In the genomic region with DNA sequence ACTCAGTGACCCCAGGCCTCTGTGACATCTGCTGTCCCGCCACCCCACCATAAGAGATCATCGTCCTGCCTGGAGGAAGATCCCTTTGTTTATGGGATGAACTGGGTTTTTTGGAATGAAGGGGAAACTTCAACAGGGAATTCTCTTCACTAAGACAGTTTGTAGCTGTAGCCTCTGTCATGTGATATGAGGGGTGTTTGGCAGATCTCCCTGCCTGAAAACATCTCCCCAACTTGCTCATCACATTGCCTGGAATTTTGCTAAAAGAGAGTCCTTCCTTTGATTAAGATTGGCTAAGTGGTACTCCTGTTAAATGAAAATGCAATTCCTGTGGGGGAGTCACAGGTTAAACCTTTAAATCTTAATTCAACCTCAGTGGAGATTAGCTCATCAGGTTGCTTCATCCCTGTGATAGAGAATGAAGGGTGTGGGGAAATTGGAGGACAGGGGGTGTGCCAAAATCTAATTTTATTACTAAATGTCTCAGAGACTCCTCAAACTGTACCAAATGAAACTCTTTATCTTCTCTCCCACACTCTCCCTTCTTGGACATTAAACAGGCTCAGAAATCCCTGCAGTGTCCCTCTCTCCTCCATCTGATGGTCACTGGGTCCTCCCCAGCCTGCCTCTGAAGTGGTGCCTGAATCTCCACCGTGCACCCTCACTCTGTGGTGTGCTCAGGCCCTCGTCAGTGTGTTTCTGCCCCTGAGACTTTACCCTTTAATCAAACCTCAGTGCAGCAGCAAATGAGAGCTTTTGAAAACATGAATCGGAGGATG, we compare ENCODE assay signal across 9 cellular contexts. TPM values are rescaled to one million over a fixed set of nuclear protein-coding genes. Genes with fewer than 3 reads are reported as not detected.
A peak's percentile ranks its signal among the peaks of the same experiment; 100 is the strongest.
DNase-seq lines count a peak whose midpoint lies in the region; ATAC-seq and TF ChIP-seq lines count a peak whose summit lies in the region.
"Had no signal": no experiment of that assay in that cellular context is flagged by ENCODE, and none has a peak within 500 bp of the region (broad histone marks: within the 10 kb centered on the region; RNA-seq: fewer than 3 reads in every experiment).

No MANE protein-coding gene starts in this region.

- H3K4me1 ChIP-seq in CD4-positive, CD25-positive, alpha-beta regulatory T cell (ENCODE audit: control insufficient read depth, insufficient read depth, low read length, poor library complexity, severe bottlenecking) = peaks cover 33% of the 10 kb centered on the region
- peaks cover 29% of the 10 kb centered on the region for H3K4me1 ChIP-seq in IMR-90 (ENCODE audit: control insufficient read depth, insufficient read depth, low read length)
- H3K4me1 ChIP-seq in breast epithelium = no peaks in the 10 kb centered on the region

- no peak overlapping the region for H3K27ac ChIP-seq in CD4-positive, CD25-positive, alpha-beta regulatory T cell (ENCODE audit: insufficient read depth, low read length, poor library complexity, severe bottlenecking)
- H3K27ac ChIP-seq in IMR-90 (ENCODE audit: insufficient read depth, low read length) (peak overlapping the region; percentile 15; the same call in 1 of the 2 replicates), breast epithelium (peak overlapping the region; percentile 69)
- H3K27ac ChIP-seq: C4-2B had no signal

- peaks cover 13 to 54% (median 40%) of the 10 kb centered on the region in 4 donors for H3K4me1 Mint-ChIP-seq in CD4-positive, CD25-positive, alpha-beta regulatory T cell

- CTCF ChIA-PET in IMR-90 (lab: Yijun Ruan, JAX) = interaction anchor here (0.6 to 3.8 kb wide), 19 partner anchors 9 to 261 kb away, joined by 3 to 24 read pairs (median 9); partner anchors contain the start of gene MR1

- no peak overlapping the region for H3K4me2 ChIP-seq in IMR-90 (ENCODE audit: low read depth, low read length)

- H2BK20ac ChIP-seq in IMR-90 (ENCODE audit: low read depth, low read length) = peak overlapping the region; percentile 28; the same call in 1 of the 2 replicates

- DNase-seq in CD4-positive, CD25-positive, alpha-beta regulatory T cell = no peak
- DNase-seq in IMR-90 (no peak), breast epithelium (ENCODE audit: low spot score in 2 of 2) (no peak), omental fat pad (ENCODE audit: low spot score) (no peak), DMS114 treated with DMSO at 0.1 percent for 48 hours (lab: John Stamatoyannopoulos, UW; ENCODE audit: unreplicated experiment) (no peak), HCEC 1CT (no peak)
- DNase-seq in activated T-cell treated with anti-CD3 and anti-CD28 coated beads, Interleukin-2, amount 50 U/mL, for 1 hour = no peak

- TF ChIP-seq CTCF in IMR-90 (conservative IDR thresholded peaks at IDR 0.05; ENCODE audit: low read depth, low read length) (no peak), breast epithelium (IDR thresholded peaks at IDR 0.05) (no peak), omental fat pad (IDR thresholded peaks at IDR 0.05) (no peak)

- no peaks in the 10 kb centered on the region for H4K20me1 ChIP-seq in IMR-90 (ENCODE audit: insufficient read depth, low read length)

- no peak overlapping the region for H3K9ac ChIP-seq in IMR-90 (ENCODE audit: low read depth, low read length)

- no CpG with 5 or more reads among the region's 5 CpGs for WGBS in IMR-90 (ENCODE audit: extremely low coverage in 2 of 2, insufficient read length in 1 of 2), 2 experiments

- no TSS peak for BruUV-seq in IMR-90 (replicated peaks; lab: Mats Ljungman, UMichigan)

- H3K23ac ChIP-seq in IMR-90 (ENCODE audit: low read depth, low read length) = no peak overlapping the region

- H4K8ac ChIP-seq in IMR-90 (ENCODE audit: low read depth in 2 of 2, low read length in 2 of 2) = no peak overlapping the region

- no peak for ATAC-seq in CD4-positive, CD25-positive, alpha-beta regulatory T cell (ENCODE audit: low read depth in 2 of 2)
- ATAC-seq in IMR-90 (ENCODE audit: low read depth) (no peak), omental fat pad (ENCODE audit: low FRiP score) (peak; percentile 46), HG02852 (IDR thresholded peaks at IDR 0.05; ENCODE audit: unreplicated experiment) (no peak)

- H3K27ac Mint-ChIP-seq in CD4-positive, CD25-positive, alpha-beta regulatory T cell = peak overlapping the region in 2 of 3 donors; percentile 33 to 91

- in situ Hi-C loops in IMR-90 (cut with MboI; ENCODE audit: low sequenced_read_pairs) = loop anchor here (5.0 to 10.0 kb wide), 3 partner anchors 106 to 508 kb away; partner anchors contain the start of gene XPR1

- H4K5ac ChIP-seq in IMR-90 (ENCODE audit: low read depth, low read length) = no peak overlapping the region

- H3K4ac ChIP-seq in IMR-90 (ENCODE audit: low read depth, low read length) = no peak overlapping the region

- H2BK120ac ChIP-seq in IMR-90 (ENCODE audit: low read depth, low read length) = 0 out of 2 replicates have a peak overlapping the region, but pooled peaks have one; percentile 39

- H2AFZ ChIP-seq in IMR-90 (replicated peaks; ENCODE audit: low read length, poor library complexity) = no peak overlapping the region

- no peak overlapping the region for H2BK15ac ChIP-seq in IMR-90 (ENCODE audit: low read depth, low read length)

- H3K36me3 ChIP-seq in CD4-positive, CD25-positive, alpha-beta regulatory T cell (ENCODE audit: control insufficient read depth, insufficient read depth, low read length) = no peaks in the 10 kb centered on the region
- H3K36me3 ChIP-seq in IMR-90 (ENCODE audit: control insufficient read depth, insufficient read depth, low read length) (no peaks in the 10 kb centered on the region), breast epithelium (no peaks in the 10 kb centered on the region)

- no peak overlapping the region for H2AK9ac ChIP-seq in IMR-90 (replicated peaks; ENCODE audit: low read depth, low read length, poor library complexity)

- H3K56ac ChIP-seq in IMR-90 (ENCODE audit: extremely low read depth, insufficient read depth, low read length) = no peak overlapping the region

- H4K91ac ChIP-seq in IMR-90 (ENCODE audit: insufficient read depth, low read depth, low read length) = no peak overlapping the region

- peaks cover 0 to 24% of the 10 kb centered on the region in 2 experiments; a peak in 2 of 4 replicates for H3K79me1 ChIP-seq in IMR-90 (ENCODE audit: low read depth in 1 of 2, low read length in 2 of 2)

- no peaks in the 10 kb centered on the region for H3K27me3 ChIP-seq in CD4-positive, CD25-positive, alpha-beta regulatory T cell (ENCODE audit: control insufficient read depth, insufficient read depth, low read length)
- H3K27me3 ChIP-seq in IMR-90 (ENCODE audit: control insufficient read depth, insufficient read depth, low read length) = no peaks in the 10 kb centered on the region
- H3K27me3 ChIP-seq in breast epithelium = no peaks in the 10 kb centered on the region

- H3K27me3 Mint-ChIP-seq in CD4-positive, CD25-positive, alpha-beta regulatory T cell = no peaks in the 10 kb centered on the region

- no peak overlapping the region for H3K4me3 ChIP-seq in CD4-positive, CD25-positive, alpha-beta regulatory T cell (ENCODE audit: low read depth, low read length)
- H3K4me3 ChIP-seq in IMR-90 (ENCODE audit: insufficient read depth, low read depth, low read length) = no peak overlapping the region
- H3K4me3 ChIP-seq in breast epithelium = no peak overlapping the region

- H3K4me3 Mint-ChIP-seq in CD4-positive, CD25-positive, alpha-beta regulatory T cell = peak overlapping the region in 1 of 4 donors; percentile 46

- peaks cover 3% of the 10 kb centered on the region for H3K36me3 Mint-ChIP-seq in CD4-positive, CD25-positive, alpha-beta regulatory T cell

- H2AK5ac ChIP-seq in IMR-90 (ENCODE audit: low read depth, low read length) = no peak overlapping the region; the same call in 1 of the 2 replicates

- POLR2A ChIA-PET in IMR-90 (lab: Charles Lee; ENCODE audit: unreplicated experiment) = interaction anchor here (0.7 kb wide), 1 partner anchor 53 kb away, joined by 4 read pairs; no protein-coding TSS in a partner anchor

- intact Hi-C loops in IMR-90 (cut with micrococcal nuclease) (loop anchor here (2.0 to 5.0 kb wide), 3 partner anchors 121 to 626 kb away; partner anchors contain the start of gene STX6), breast epithelium (cut with DNase I; ENCODE audit: low total_unique reads) (loop anchor here (2.0 kb wide), 1 partner anchor 54 kb away; the partner anchor contains the start of gene IER5)

- H2BK5ac ChIP-seq in IMR-90 (ENCODE audit: low read depth, low read length, poor library complexity, severe bottlenecking) = no peak overlapping the region

- no peaks in the 10 kb centered on the region for H3K9me3 ChIP-seq in CD4-positive, CD25-positive, alpha-beta regulatory T cell (ENCODE audit: control insufficient read depth in 2 of 2, low read length in 2 of 2)
- peaks cover 2% of the 10 kb centered on the region; the same call in 1 of the 2 replicates for H3K9me3 ChIP-seq in IMR-90 (ENCODE audit: control insufficient read depth, insufficient read depth, low read length)
- no peaks in the 10 kb centered on the region for H3K9me3 ChIP-seq in breast epithelium

- H3K18ac ChIP-seq in IMR-90 (ENCODE audit: low read depth, low read length) = no peak overlapping the region; the same call in 1 of the 2 replicates

- H3K9me1 ChIP-seq in IMR-90 (ENCODE audit: insufficient read depth, low read length) = peaks cover 19% of the 10 kb centered on the region

- TF ChIP-seq RAD21 in IMR-90 (IDR thresholded peaks at IDR 0.05; ENCODE audit: low read length) = no peak

- dilution Hi-C loops in IMR-90 (cut with HindIII; ENCODE audit: low sequenced_read_pairs, unreplicated experiment) = no loop called here

- no peak overlapping the region for H3K14ac ChIP-seq in IMR-90 (replicated peaks; ENCODE audit: low read depth, low read length)

- H3K9me3 Mint-ChIP-seq in CD4-positive, CD25-positive, alpha-beta regulatory T cell = no peaks in the 10 kb centered on the region

- TF ChIP-seq POLR2A in IMR-90 (IDR thresholded peaks at IDR 0.05; ENCODE audit: low read depth, low read length) = no peak
- TF ChIP-seq POLR2A in breast epithelium (IDR thresholded peaks at IDR 0.05) = no peak

TF ChIP-seq in IMR-90, 13 proteins besides CTCF, POLR2A, EP300 and RAD21 (continues in another document):
- TF ChIP-seq MAZ (IDR thresholded peaks at IDR 0.05; ENCODE audit: borderline replicate concordance, low read depth, low read length) = no peak
- no peak for TF ChIP-seq MXI1 (IDR thresholded peaks at IDR 0.05; ENCODE audit: borderline replicate concordance, low read depth, low read length)
- TF ChIP-seq MAFK (IDR thresholded peaks at IDR 0.05; ENCODE audit: low read depth, low read length) = no peak
- TF ChIP-seq CEBPB (IDR thresholded peaks at IDR 0.05; ENCODE audit: low read depth, low read length) = peak; percentile 25; the same call in 1 of the 2 replicates
- no peak for TF ChIP-seq RFX5 (IDR thresholded peaks at IDR 0.05; ENCODE audit: low read depth, low read length)

RNA-seq across cellular contexts. Expression of gene IER5, which starts 54.8 kb away (rescaled TPM):
- total RNA-seq in CD4-positive, CD25-positive, alpha-beta regulatory T cell = 81.8 TPM
- polyA plus RNA-seq in CD4-positive, CD25-positive, alpha-beta regulatory T cell = 10 to 100 TPM in 1 of 4 donors, 1 to 10 TPM in 3; 6.5 to 14.2 (median 7.7) TPM
- total RNA-seq in IMR-90 (2012; rRNA removed) = 15.8 and 29.4 TPM in 2 replicates
- 27.1 and 28.9 TPM in 2 replicates for polyA plus RNA-seq in IMR-90 (2012; rRNA removed)
- polyA plus RNA-seq in IMR-90 (2012; cell fraction: cytosol; rRNA removed) = 22.5 and 29.5 TPM in 2 replicates
- 32.6 and 44.5 TPM in 2 replicates for polyA plus RNA-seq in IMR-90 (2012; cell fraction: nucleus; rRNA removed; ENCODE audit: low replicate concordance)
- 10 to 100 TPM in 2 of 3 donors, 1 to 10 TPM in 1; 6.9 to 19.7 (median 18.1) TPM for total RNA-seq in breast epithelium
- total RNA-seq in omental fat pad = 10 to 100 TPM in 2 of 4 donors, 1 to 10 TPM in 2; 6.7 to 45.4 (median 19.5) TPM
